19 cellular contexts compared by ENCODE assay signal in genomic region chr10:84348431-84348830, GRCh38. TPM values are rescaled to one million over a fixed set of nuclear protein-coding genes. Genes with fewer than 3 reads are reported as not detected.
A peak's percentile ranks its signal among the peaks of the same experiment; 100 is the strongest.
DNase-seq lines count a peak whose midpoint lies in the region; ATAC-seq and TF ChIP-seq lines count a peak whose summit lies in the region.
"Had no signal": no experiment of that assay in that cellular context is flagged by ENCODE, and none has a peak within 500 bp of the region (broad histone marks: within the 10 kb centered on the region; RNA-seq: fewer than 3 reads in every experiment).

No MANE protein-coding gene starts in this region.

- H3K4me3 ChIP-seq in SK-N-SH (ENCODE audit: low read depth in 2 of 2, low read length in 1 of 2) (no peak overlapping the region), fibroblast of mammary gland (ENCODE audit: control insufficient read depth, low read depth, low read length) (no peak overlapping the region), skeletal muscle cell (ENCODE audit: low read depth, low read length) (no peak overlapping the region)
- H3K4me3 ChIP-seq: lung had no signal

- no peaks in the 10 kb centered on the region for H3K9me3 ChIP-seq in SK-N-SH
- H3K9me3 ChIP-seq: neutrophil had no signal

- no peak overlapping the region for H2AFZ ChIP-seq in SK-N-SH (ENCODE audit: low read depth)

- H3K4me3 Mint-ChIP-seq in nephron progenitor cell (no peak overlapping the region), progenitor cell of endocrine pancreas (ENCODE audit: low read depth) (no peak overlapping the region)

- H3K36me3 Mint-ChIP-seq in nephron progenitor cell (ENCODE audit: low read depth): peaks cover 43% of the 10 kb centered on the region
- H3K36me3 Mint-ChIP-seq in progenitor cell of endocrine pancreas (ENCODE audit: insufficient read depth): peaks cover 23% of the 10 kb centered on the region

- peaks cover 16% of the 10 kb centered on the region for H3F3A ChIP-seq in SK-N-SH (replicated peaks; ENCODE audit: insufficient read depth)

- no peak for ATAC-seq in GM19395 (IDR thresholded peaks at IDR 0.05; ENCODE audit: unreplicated experiment)
- ATAC-seq: HepG2 had no signal

- H3K9me3 Mint-ChIP-seq in nephron progenitor cell: peaks cover 46% of the 10 kb centered on the region
- H3K9me3 Mint-ChIP-seq in progenitor cell of endocrine pancreas (ENCODE audit: low read depth): no peaks in the 10 kb centered on the region

- TF ChIP-seq CTCF in SK-N-SH (IDR thresholded peaks at IDR 0.05): no peak
- TF ChIP-seq CTCF in fibroblast of mammary gland (conservative IDR thresholded peaks at IDR 0.05; ENCODE audit: control insufficient read depth, insufficient read depth, low read depth, low read length): no peak
- no peak for TF ChIP-seq CTCF in nephron progenitor cell (IDR thresholded peaks at IDR 0.05)
- TF ChIP-seq CTCF in progenitor cell of endocrine pancreas (IDR thresholded peaks at IDR 0.05; ENCODE audit: unreplicated experiment): no peak

- POLR2A ChIA-PET in SK-N-SH (lab: Yijun Ruan, JAX): no interaction called here

- peaks cover 58% of the 10 kb centered on the region for H4K20me1 ChIP-seq in SK-N-SH (ENCODE audit: insufficient read depth)

- H3K36me3 ChIP-seq in SK-N-SH (replicated peaks in 1 of 2; ENCODE audit: control insufficient read depth in 1 of 2, insufficient read depth in 2 of 2, low read length in 1 of 2): no peaks in the 10 kb centered on the region
- H3K36me3 ChIP-seq: neutrophil had no signal

- H3K4me1 ChIP-seq in SK-N-SH (ENCODE audit: control insufficient read depth in 1 of 2, insufficient read depth in 2 of 2, low read depth in 1 of 2, low read length in 1 of 2): no peaks in the 10 kb centered on the region

- DNase-seq in GM03348 (ENCODE audit: low spot score) (peak; percentile 86), SK-N-SH (no peak), fibroblast of mammary gland (ENCODE audit: low read depth) (peak; percentile 71), skeletal muscle cell (ENCODE audit: low read depth) (peak; percentile 45), NCI-H1092 (lab: John Stamatoyannopoulos, UW) (no peak), nephron progenitor cell (no peak), progenitor cell of endocrine pancreas (ENCODE audit: low spot score, unreplicated experiment) (no peak)
- DNase-seq: DMS 273 treated with DMSO at 0.1 percent for 48 hours; effector CD4-positive, alpha-beta T cell; GOT3; NCI-H1436; NCI-H526 treated with DMSO at 0.1 percent for 48 hours; SHP77; stimulated activated CD4-positive, alpha-beta T cell treated with anti-CD3 and anti-CD28 coated beads, Interleukin-15, amount 100 ng/mL, for 24 hours; trophoblast cell had no signal

- H3K27ac ChIP-seq in SK-N-SH (ENCODE audit: low read depth in 2 of 2, low read length in 1 of 2): peak overlapping the region in 1 of 2 experiments; percentile 92; a peak in 2 of 4 replicates
- H3K27ac ChIP-seq: neutrophil had no signal

- peaks cover 82% of the 10 kb centered on the region for H3K79me2 ChIP-seq in SK-N-SH (ENCODE audit: insufficient read depth)

- H3K9me2 ChIP-seq in SK-N-SH: no peaks in the 10 kb centered on the region

- H3K27ac Mint-ChIP-seq in nephron progenitor cell (no peak overlapping the region), progenitor cell of endocrine pancreas (no peak overlapping the region)

- no peak for TF ChIP-seq EP300 in SK-N-SH (IDR thresholded peaks at IDR 0.05; ENCODE audit: borderline replicate concordance in 1 of 2, low read depth in 1 of 2, low read length in 1 of 2)

- CTCF ChIA-PET in SK-N-SH (lab: Yijun Ruan, JAX): interaction anchor here (6.3 kb wide), 1 partner anchor 189 kb away, joined by 30 read pairs; no protein-coding TSS in a partner anchor

- 0 out of 2 replicates have a peak overlapping the region, but pooled peaks have one; percentile 29 for H3K9ac ChIP-seq in SK-N-SH

- H3K27me3 Mint-ChIP-seq in nephron progenitor cell (ENCODE audit: low read depth, poor library complexity): no peaks in the 10 kb centered on the region
- H3K27me3 Mint-ChIP-seq in progenitor cell of endocrine pancreas: no peaks in the 10 kb centered on the region

- H3K4me2 ChIP-seq in SK-N-SH: peak overlapping the region; percentile 62; the same call in 1 of the 2 replicates

- TF ChIP-seq RAD21 in SK-N-SH (IDR thresholded peaks at IDR 0.05; ENCODE audit: low read length): no peak

- H3K4me1 Mint-ChIP-seq in nephron progenitor cell (peaks cover 9% of the 10 kb centered on the region), progenitor cell of endocrine pancreas (ENCODE audit: low read depth) (peaks cover 11% of the 10 kb centered on the region)

- 49% methylated on average over 5 of the region's 5 CpGs for WGBS in SK-N-SH (ENCODE audit: low lambda C conversion rate)

- H3K27me3 ChIP-seq in SK-N-SH (ENCODE audit: insufficient read depth): no peaks in the 10 kb centered on the region
- H3K27me3 ChIP-seq: neutrophil had no signal

TF ChIP-seq in SK-N-SH, 30 proteins besides CTCF, POLR2A, EP300 and RAD21:
- TF ChIP-seq NFIC (IDR thresholded peaks at IDR 0.05; ENCODE audit: borderline replicate concordance) (peak; percentile 36; the same call in 1 of the 2 replicates), RFX5 (IDR thresholded peaks at IDR 0.05; ENCODE audit: low read length) (no peak), JUND (IDR thresholded peaks at IDR 0.05) (peak; percentile 28; the same call in 1 of the 2 replicates), IRF3 (IDR thresholded peaks at IDR 0.05; ENCODE audit: low read depth, low read length) (no peak), USF1 (IDR thresholded peaks at IDR 0.05; ENCODE audit: borderline replicate concordance, low read depth) (no peak), PBX3 (IDR thresholded peaks at IDR 0.05) (peak; percentile 70), TCF12 (IDR thresholded peaks at IDR 0.05) (peak; percentile 16; the same call in 1 of the 2 replicates)
TF ChIP-seq in SK-N-SH: peak in this region for 4.

RNA-seq across cellular contexts. Expression of gene CCSER2, which starts 20.0 kb away (rescaled TPM):
- 8.5 and 12.2 TPM in 2 replicates for polyA plus RNA-seq in SK-N-SH (2012; rRNA removed)
- polyA plus RNA-seq in SK-N-SH (2012; cell fraction: cytosol; rRNA removed): 11.3 and 13.8 TPM in 2 replicates
- polyA plus RNA-seq in SK-N-SH (2012; cell fraction: nucleus; rRNA removed): 3.7 and 10.9 TPM in 2 replicates
- total RNA-seq in progenitor cell of endocrine pancreas: 44.9 and 49.6 TPM in 2 replicates

Comparison
In these comparisons a context has a peak if more than half of its experiments do, and no peak if none do; other contexts are left out.
1. DNase-seq: peak in GM03348 (single experiment), fibroblast of mammary gland (single experiment) and skeletal muscle cell (single experiment); none in SK-N-SH (single experiment), NCI-H1092 (single experiment), nephron progenitor cell (single experiment) and progenitor cell of endocrine pancreas (single experiment).